In the genomic region with DNA sequence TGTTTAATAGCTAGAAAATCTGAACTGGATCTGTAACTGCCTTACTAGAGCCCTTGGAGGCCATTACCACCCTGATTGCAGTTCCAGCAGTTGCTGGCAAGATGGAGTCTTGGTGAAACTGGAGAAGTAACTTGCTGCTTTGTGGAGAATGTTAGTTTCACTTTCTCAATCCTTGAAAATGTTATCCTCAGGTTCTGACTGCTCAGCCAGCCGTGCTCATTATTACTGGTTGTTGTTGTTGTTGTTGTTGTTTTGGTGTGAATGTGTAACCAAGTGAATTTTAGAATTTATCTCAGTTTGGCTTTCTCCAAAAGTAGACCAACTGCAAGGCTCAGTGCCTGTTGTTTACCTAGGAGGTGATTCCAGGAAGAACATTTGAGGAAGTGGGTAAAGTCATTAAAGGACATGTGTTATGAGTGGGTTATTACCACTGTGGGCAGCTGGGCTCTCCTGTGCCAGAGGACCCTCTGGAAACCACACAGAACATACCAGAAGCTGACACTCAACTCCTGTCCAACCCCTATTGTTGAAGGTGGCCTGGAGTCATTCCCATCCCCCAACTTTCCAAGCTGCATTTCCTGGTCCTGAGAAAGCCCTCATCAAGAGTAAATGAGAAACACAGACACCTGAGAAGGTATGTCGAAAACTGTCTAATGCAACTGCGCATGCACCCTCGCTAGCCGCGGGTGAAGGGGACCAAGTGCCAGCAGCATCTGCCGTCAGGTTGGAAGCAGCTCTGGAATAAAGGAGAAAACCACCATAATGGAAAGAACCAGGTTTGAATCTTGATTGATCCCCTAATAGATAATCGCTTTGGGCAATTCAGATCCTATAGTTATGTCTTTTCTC, we compare ENCODE assay signal across 13 cellular contexts.
DNase-seq lines count a peak whose midpoint lies in the region; ATAC-seq, FAIRE-seq and TF ChIP-seq lines count a peak whose summit lies in the region.
"Had no signal": no experiment of that assay in that cellular context is flagged by ENCODE, and none has a peak within 500 bp of the region (broad histone marks: within the 10 kb centered on the region; RNA-seq: fewer than 3 reads in every experiment).

No MANE protein-coding gene starts in this region.

- H3K9me3 ChIP-seq in left ventricle myocardium inferior (replicated peaks) = no peaks in the 10 kb centered on the region
- H3K9me3 ChIP-seq in esophagus muscularis mucosa = no peaks in the 10 kb centered on the region
- no peaks in the 10 kb centered on the region for H3K9me3 ChIP-seq in thyroid gland
- no peaks in the 10 kb centered on the region for H3K9me3 ChIP-seq in sigmoid colon

- H3K36me3 ChIP-seq in left ventricle myocardium inferior = peaks cover 68% of the 10 kb centered on the region
- H3K36me3 ChIP-seq in esophagus muscularis mucosa = peaks cover 0 to 46% (median 13%) of the 10 kb centered on the region in 4 donors
- H3K36me3 ChIP-seq in thyroid gland = no peaks in the 10 kb centered on the region
- no peaks in the 10 kb centered on the region for H3K36me3 ChIP-seq in sigmoid colon

- peak overlapping the region; percentile 25 for H3K27ac ChIP-seq in left ventricle myocardium inferior (replicated peaks)
- no peak overlapping the region for H3K27ac ChIP-seq in esophagus muscularis mucosa (replicated peaks in 1 of 4)
- peak overlapping the region; percentile 6 to 41 (median 16) for H3K27ac ChIP-seq in thyroid gland
- H3K27ac ChIP-seq in sigmoid colon = no peak overlapping the region
- H3K27ac ChIP-seq: VCaP had no signal

- no peaks in the 10 kb centered on the region for H3K27me3 ChIP-seq in left ventricle myocardium inferior (ENCODE audit: low read depth)
- no peaks in the 10 kb centered on the region for H3K27me3 ChIP-seq in esophagus muscularis mucosa
- no peaks in the 10 kb centered on the region for H3K27me3 ChIP-seq in thyroid gland
- no peaks in the 10 kb centered on the region for H3K27me3 ChIP-seq in sigmoid colon

- DNase-seq in left ventricle myocardium inferior = no peak
- no peak for DNase-seq in left cardiac atrium
- peak; percentile 63 for DNase-seq in NCI-H2196 (lab: John Stamatoyannopoulos, UW; ENCODE audit: unreplicated experiment)
- peak; percentile 81 for DNase-seq in esophagus muscularis mucosa (ENCODE audit: extremely low spot score)
- no peak for DNase-seq in thyroid gland
- DNase-seq in RCC 7860 (ENCODE audit: low spot score) = no peak
- DNase-seq in sigmoid colon = no peak
- DNase-seq: activated naive CD8-positive, alpha-beta T cell treated with anti-CD3 and anti-CD28 coated beads for 36 hours; CD8-positive, alpha-beta memory T cell; H7 had no signal

- no peak for FAIRE-seq in RCC 7860 (lab: Jason Lieb, UNC)
- FAIRE-seq: endometrium had no signal

- H3K4me1 ChIP-seq in left ventricle myocardium inferior (peaks cover 72% of the 10 kb centered on the region), esophagus muscularis mucosa (peaks cover 0 to 7% (median 2%) of the 10 kb centered on the region in 4 donors), thyroid gland (peaks cover 5 to 25% of the 10 kb centered on the region in 2 donors), sigmoid colon (no peaks in the 10 kb centered on the region)

- H3K4me3 ChIP-seq in left ventricle myocardium inferior (no peak overlapping the region), esophagus muscularis mucosa (no peak overlapping the region), thyroid gland (replicated peaks in 1 of 3) (no peak overlapping the region), sigmoid colon (no peak overlapping the region)

- WGBS in esophagus muscularis mucosa = 95% methylated on average over 8 of the region's 8 CpGs
- 92 to 93% methylated on average over 8 of the region's 8 CpGs for WGBS in thyroid gland, 2 donors
- WGBS in sigmoid colon, 2 donors = 92% methylated on average over 8 of the region's 8 CpGs

- no peak for TF ChIP-seq CTCF in left ventricle myocardium inferior (IDR thresholded peaks at IDR 0.05; ENCODE audit: borderline replicate concordance)
- no peak for TF ChIP-seq CTCF in esophagus muscularis mucosa (IDR thresholded peaks at IDR 0.05)
- TF ChIP-seq CTCF in thyroid gland (IDR thresholded peaks at IDR 0.05) = no peak
- TF ChIP-seq CTCF in sigmoid colon (IDR thresholded peaks at IDR 0.05) = no peak

- TF ChIP-seq EP300 in esophagus muscularis mucosa (IDR thresholded peaks at IDR 0.05) = no peak
- TF ChIP-seq EP300 in sigmoid colon (IDR thresholded peaks at IDR 0.05) = no peak

- TF ChIP-seq POLR2A in esophagus muscularis mucosa (IDR thresholded peaks at IDR 0.05; ENCODE audit: low read depth) (no peak), thyroid gland (IDR thresholded peaks at IDR 0.05) (no peak), sigmoid colon (IDR thresholded peaks at IDR 0.05) (no peak)

- ATAC-seq in left cardiac atrium (no peak), HG03039 (IDR thresholded peaks at IDR 0.05; ENCODE audit: unreplicated experiment) (no peak)

- intact Hi-C loops in left ventricle myocardium inferior (cut with micrococcal nuclease) (no loop called here), left cardiac atrium (cut with DNase I) (no loop called here), esophagus muscularis mucosa (cut with DNase I) (no loop called here), thyroid gland (cut with DNase I) (no loop called here), sigmoid colon (cut with DNase I) (no loop called here)

Comparison
In these comparisons a context has a peak if more than half of its experiments do, and no peak if none do; other contexts are left out.
1. DNase-seq: peak in NCI-H2196 (single experiment) and esophagus muscularis mucosa (single experiment); none in left ventricle myocardium inferior (single experiment), left cardiac atrium (single experiment), thyroid gland (0 of 2), RCC 7860 (single experiment) and sigmoid colon (single experiment).
2. H3K27ac ChIP-seq: peak in left ventricle myocardium inferior (single experiment) and thyroid gland (3 of 3); none in esophagus muscularis mucosa (0 of 4) and sigmoid colon (0 of 4).